Comparison of ENCODE assay signal across 8 cellular contexts in the genomic region with DNA sequence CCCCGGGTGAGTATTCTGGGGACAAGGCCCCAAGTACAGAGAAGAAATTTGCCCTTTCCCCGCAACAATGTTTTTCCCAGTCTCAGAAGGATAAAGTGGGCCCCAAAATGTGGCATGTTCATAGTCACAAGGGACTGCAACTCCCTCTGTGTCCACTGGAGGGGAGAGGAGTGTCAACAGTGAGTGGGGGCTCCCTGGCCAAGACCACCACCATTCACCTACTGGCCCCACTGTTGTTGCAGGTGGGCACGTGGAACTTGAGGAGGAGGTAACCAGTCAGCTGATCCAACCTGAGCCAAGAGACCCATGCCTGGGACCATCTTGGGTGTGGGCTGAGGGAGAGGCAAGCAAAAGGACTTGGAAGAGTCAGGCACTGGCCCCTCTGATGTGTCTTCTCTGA. TPM values are rescaled to one million over a fixed set of nuclear protein-coding genes. Genes with fewer than 3 reads are reported as not detected.
DNase-seq lines count a peak whose midpoint lies in the region; ATAC-seq, FAIRE-seq and TF ChIP-seq lines count a peak whose summit lies in the region.

No MANE protein-coding gene starts in this region.

- in situ Hi-C loops in mammary epithelial cell (cut with MboI; ENCODE audit: low sequenced_read_pairs in 2 of 2), result loop anchor here in 1 of 2 donors (10.0 kb wide), 1 partner anchor 169 kb away; no protein-coding TSS in a partner anchor

- FAIRE-seq in GM19239 (lab: Jason Lieb, UNC), result peak; percentile 80

- H3K36me3 ChIP-seq in mammary epithelial cell (ENCODE audit: insufficient read depth, low read length), result peaks cover 22% of the 10 kb centered on the region

- POLR2A ChIA-PET in CD4-positive, alpha-beta T cell (lab: Charles Lee), result interaction anchor here (0.6 to 6.8 kb wide), 15 partner anchors 12 to 191 kb away, joined by 3 to 120 read pairs (median 6); a partner anchor contains a TSS

- no peaks in the 10 kb centered on the region for H3K9me3 Mint-ChIP-seq in CD4-positive, alpha-beta T cell
- no peaks in the 10 kb centered on the region for H3K9me3 Mint-ChIP-seq in stimulated activated effector memory CD8-positive, alpha-beta T cell treated with anti-CD3 and anti-CD28 coated beads, Interleukin-12 subunit alpha, Interleukin-12 subunit beta, amount 100 ng/mL, for 72 hours

- H3K27me3 ChIP-seq in CD4-positive, alpha-beta T cell (ENCODE audit: control insufficient read depth, insufficient read depth, low read length), result no peaks in the 10 kb centered on the region
- no peaks in the 10 kb centered on the region for H3K27me3 ChIP-seq in mammary epithelial cell (ENCODE audit: insufficient read depth, low read length)

- 39% methylated on average over 3 of the region's 3 CpGs for WGBS in mammary epithelial cell (ENCODE audit: low coverage, missing lambda C conversion rate)

- dilution Hi-C loops in mammary epithelial cell (cut with HindIII; ENCODE audit: low sequenced_read_pairs), result no loop called here

- no peaks in the 10 kb centered on the region for H3K27me3 Mint-ChIP-seq in CD4-positive, alpha-beta T cell

- CTCF ChIA-PET in CD4-positive, alpha-beta T cell (lab: Charles Lee), result interaction anchor here (0.6 to 5.4 kb wide), 26 partner anchors 12 to 191 kb away, joined by 3 to 71 read pairs (median 8); a partner anchor contains a TSS
- CTCF ChIA-PET in mammary epithelial cell (lab: Charles Lee; ENCODE audit: low non-redundant PET), result interaction anchor here (1.0 kb wide), 1 partner anchor 13 kb away, joined by 4 read pairs; a partner anchor contains a TSS

- peak in 7 of 10 experiments; percentile 8 to 36 (median 18) for DNase-seq in CD4-positive, alpha-beta T cell
- DNase-seq in GM19239 (ENCODE audit: insufficient read length, low spot score) (peak; percentile 45), RPMI7951 (ENCODE audit: low read depth) (peak; percentile 31), mammary epithelial cell (peak; percentile 18), iris pigment epithelial cell (ENCODE audit: low read depth) (peak; percentile 45)
- DNase-seq in stimulated activated effector memory CD8-positive, alpha-beta T cell treated with anti-CD3 and anti-CD28 coated beads, Interleukin-12 subunit alpha, Interleukin-12 subunit beta, amount 100 ng/mL, for 72 hours (ENCODE audit: low spot score in 2 of 2), result peak in 1 of 2 donors; percentile 68

- peak; percentile 10 for TF ChIP-seq CTCF in CD4-positive, alpha-beta T cell (IDR thresholded peaks at IDR 0.05)
- peak; percentile 60 to 73 for TF ChIP-seq CTCF in mammary epithelial cell (conservative IDR thresholded peaks at IDR 0.05 in 1 of 2, IDR thresholded peaks at IDR 0.05 in 1 of 2; ENCODE audit: extremely low read depth in 1 of 2, insufficient read depth in 1 of 2, low read depth in 1 of 2, low read length in 2 of 2)

- H3K27ac ChIP-seq in CD4-positive, alpha-beta T cell (ENCODE audit: low read depth, low read length), result no peak overlapping the region
- H3K27ac ChIP-seq in mammary epithelial cell (ENCODE audit: insufficient read depth, low read depth, low read length), result no peak overlapping the region

- H3K4me1 Mint-ChIP-seq in CD4-positive, alpha-beta T cell (ENCODE audit: low read depth), result peaks cover 11% of the 10 kb centered on the region
- H3K4me1 Mint-ChIP-seq in stimulated activated effector memory CD8-positive, alpha-beta T cell treated with anti-CD3 and anti-CD28 coated beads, Interleukin-12 subunit alpha, Interleukin-12 subunit beta, amount 100 ng/mL, for 72 hours, result peaks cover 16% of the 10 kb centered on the region

- H3K9me3 ChIP-seq in CD4-positive, alpha-beta T cell (ENCODE audit: control insufficient read depth, low read length), result no peaks in the 10 kb centered on the region
- H3K9me3 ChIP-seq in mammary epithelial cell (replicated peaks; ENCODE audit: insufficient read depth, low read length), result no peaks in the 10 kb centered on the region

- H4K20me1 ChIP-seq in mammary epithelial cell (ENCODE audit: insufficient read depth, low read length), result peaks cover 2% of the 10 kb centered on the region

- peak overlapping the region in 2 of 3 experiments; percentile 22 to 66 for H3K4me3 ChIP-seq in mammary epithelial cell (replicated peaks in 1 of 3; ENCODE audit: insufficient read depth in 1 of 3, low read depth in 2 of 3, low read length in 3 of 3)

- H3K4me1 ChIP-seq in mammary epithelial cell (ENCODE audit: insufficient read depth, low read length), result peaks cover 36% of the 10 kb centered on the region

- BruUV-seq in mammary epithelial cell (replicated peaks; lab: Mats Ljungman, UMichigan), result no TSS peak

- no peaks in the 10 kb centered on the region for H3K79me2 ChIP-seq in mammary epithelial cell (ENCODE audit: insufficient read depth, low read length)

- no peak overlapping the region for H3K4me3 Mint-ChIP-seq in CD4-positive, alpha-beta T cell
- no peak overlapping the region for H3K4me3 Mint-ChIP-seq in stimulated activated effector memory CD8-positive, alpha-beta T cell treated with anti-CD3 and anti-CD28 coated beads, Interleukin-12 subunit alpha, Interleukin-12 subunit beta, amount 100 ng/mL, for 72 hours

- peaks cover 45% of the 10 kb centered on the region for H3K36me3 Mint-ChIP-seq in CD4-positive, alpha-beta T cell (ENCODE audit: low read depth)
- H3K36me3 Mint-ChIP-seq in stimulated activated effector memory CD8-positive, alpha-beta T cell treated with anti-CD3 and anti-CD28 coated beads, Interleukin-12 subunit alpha, Interleukin-12 subunit beta, amount 100 ng/mL, for 72 hours, result peaks cover 25% of the 10 kb centered on the region

- intact Hi-C loops in CD4-positive, alpha-beta T cell (cut with DNase I, micrococcal nuclease), result loop anchor here in 1 of 2 experiments (2.0 kb wide), 1 partner anchor 161 kb away; no protein-coding TSS in a partner anchor
- intact Hi-C loops in mammary epithelial cell (cut with micrococcal nuclease), result loop anchor here (5.0 kb wide), 1 partner anchor 116 kb away; a partner anchor contains a TSS

- ATAC-seq in CD4-positive, alpha-beta T cell (ENCODE audit: poor library complexity), result peak; percentile 62
- peak; percentile 52 for ATAC-seq in stimulated activated effector memory CD8-positive, alpha-beta T cell treated with anti-CD3 and anti-CD28 coated beads, Interleukin-12 subunit alpha, Interleukin-12 subunit beta, amount 100 ng/mL, for 72 hours
- no peak for ATAC-seq in GM21737 (IDR thresholded peaks at IDR 0.05; ENCODE audit: unreplicated experiment)
- ATAC-seq in HG02840 (IDR thresholded peaks at IDR 0.05; ENCODE audit: low FRiP score, unreplicated experiment), result no peak

- H3K9ac ChIP-seq in mammary epithelial cell (ENCODE audit: insufficient read depth, low read length), result no peak overlapping the region

- peak overlapping the region; percentile 40 for H3K27ac Mint-ChIP-seq in CD4-positive, alpha-beta T cell
- H3K27ac Mint-ChIP-seq in stimulated activated effector memory CD8-positive, alpha-beta T cell treated with anti-CD3 and anti-CD28 coated beads, Interleukin-12 subunit alpha, Interleukin-12 subunit beta, amount 100 ng/mL, for 72 hours, result no peak overlapping the region

- H2AFZ ChIP-seq in mammary epithelial cell (ENCODE audit: low read depth, low read length), result peak overlapping the region; percentile 66

- peak overlapping the region; percentile 89 for H3K4me2 ChIP-seq in mammary epithelial cell (ENCODE audit: insufficient read depth, low read depth, low read length)

RNA-seq across cellular contexts. Expression of a gene that starts 0.8 kb away (rescaled TPM):
- 1 to 10 TPM; 1.6 to 2.8 TPM for total RNA-seq in CD4-positive, alpha-beta T cell
- total RNA-seq in RPMI7951 (2014; rRNA removed; shearing (Covaris generic)), result 4.3 and 5.7 TPM in 2 replicates
- 1 to 10 TPM; 2.7 to 4.3 TPM for total RNA-seq in mammary epithelial cell
- polyA plus RNA-seq in mammary epithelial cell, result 2.5 TPM
- polyA minus RNA-seq in mammary epithelial cell, result not detected

RNA-seq across cellular contexts. Expression of a gene that starts 12.7 kb away (rescaled TPM):
- 10 to 100 TPM; 18.7 to 19.7 TPM for total RNA-seq in CD4-positive, alpha-beta T cell
- 13.3 and 16.3 TPM in 2 replicates for total RNA-seq in RPMI7951 (2014; rRNA removed; shearing (Covaris generic))
- total RNA-seq in mammary epithelial cell, result 10 to 100 TPM; 21.7 to 58.8 TPM
- polyA plus RNA-seq in mammary epithelial cell, result 40.5 TPM
- polyA minus RNA-seq in mammary epithelial cell, result 89.4 TPM

RNA-seq across cellular contexts. Expression of a gene that starts 22.2 kb away (rescaled TPM):
- 10 to 100 TPM; 18.6 to 19.9 TPM for total RNA-seq in CD4-positive, alpha-beta T cell
- 33.9 and 37.2 TPM in 2 replicates for total RNA-seq in RPMI7951 (2014; rRNA removed; shearing (Covaris generic))
- 10 to 100 TPM; 36.2 to 44.3 TPM for total RNA-seq in mammary epithelial cell
- polyA plus RNA-seq in mammary epithelial cell, result 36.6 TPM
- polyA minus RNA-seq in mammary epithelial cell, result 38.2 TPM

RNA-seq across cellular contexts. Expression of a gene that starts 22.3 kb away (rescaled TPM):
- 10 to 100 TPM; 11.4 to 11.9 TPM for total RNA-seq in CD4-positive, alpha-beta T cell
- total RNA-seq in RPMI7951 (2014; rRNA removed; shearing (Covaris generic)), result 9.6 and 10.2 TPM in 2 replicates
- 10 to 100 TPM; 11.1 to 12.0 TPM for total RNA-seq in mammary epithelial cell
- 5.6 TPM for polyA plus RNA-seq in mammary epithelial cell
- polyA minus RNA-seq in mammary epithelial cell, result 4.1 TPM

RNA-seq across cellular contexts. Expression of a gene that starts 39.5 kb away (rescaled TPM):
- under 1 TPM in 1 of 2 experiments, not detected in 1; 0.11 TPM for total RNA-seq in CD4-positive, alpha-beta T cell
- 0.12 TPM in 1 of 2 replicates, not detected in the other for total RNA-seq in RPMI7951 (2014; rRNA removed; shearing (Covaris generic))
- total RNA-seq in mammary epithelial cell, result under 1 TPM; 0.33 to 0.66 TPM
- polyA plus RNA-seq in mammary epithelial cell, result 0.67 TPM
- 4.8 TPM for polyA minus RNA-seq in mammary epithelial cell

Comparison
In these comparisons a context has a peak if more than half of its experiments do, and no peak if none do; other contexts are left out.
1. ATAC-seq: peak in CD4-positive, alpha-beta T cell (single experiment) and stimulated activated effector memory CD8-positive, alpha-beta T cell treated with anti-CD3 and anti-CD28 coated beads, Interleukin-12 subunit alpha, Interleukin-12 subunit beta, amount 100 ng/mL, for 72 hours (single experiment); none in GM21737 (single experiment) and HG02840 (single experiment).